Comparison of ENCODE assay signal across 13 cellular contexts in the genomic region with DNA sequence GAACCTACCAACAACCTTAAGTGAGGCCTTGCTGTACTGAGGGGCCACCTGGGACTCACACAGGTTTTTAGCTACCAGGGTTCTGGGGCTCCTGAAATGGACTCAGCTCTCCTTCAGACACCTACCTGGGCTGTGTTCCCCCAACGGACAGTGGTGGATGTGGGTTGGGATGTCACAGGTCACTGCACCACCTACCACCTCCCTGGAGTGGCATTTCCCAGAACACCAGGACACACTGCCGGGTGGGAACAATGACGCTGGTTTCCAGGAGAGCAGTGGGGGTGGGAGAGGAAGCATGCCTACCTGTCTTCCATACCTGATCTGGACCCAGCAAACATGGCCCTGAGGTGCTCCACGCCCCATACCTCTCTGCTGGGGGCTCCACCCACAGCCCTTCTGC. TPM values are rescaled to one million over a fixed set of nuclear protein-coding genes. Genes with fewer than 3 reads are reported as not detected.
DNase-seq lines count a peak whose midpoint lies in the region; ATAC-seq and TF ChIP-seq lines count a peak whose summit lies in the region.
"Had no signal": no experiment of that assay in that cellular context is flagged by ENCODE, and none has a peak within 500 bp of the region (broad histone marks: within the 10 kb centered on the region; RNA-seq: fewer than 3 reads in every experiment).

No MANE protein-coding gene starts in this region.

- no peak for DNase-seq in heart left ventricle
- no peak for DNase-seq in left ventricle myocardium superior
- DNase-seq in epithelial cell of prostate (ENCODE audit: low read depth, low spot score) = no peak
- no peak for DNase-seq in neuronal stem cell (ENCODE audit: low spot score)
- peak in 1 of 2 donors; percentile 15 for DNase-seq in uterus
- DNase-seq in retina = no peak
- no peak for DNase-seq in Calu3
- DNase-seq: NCI-H187 treated with DMSO at 0.1 percent for 48 hours; OCI-M1; stimulated activated CD4-positive, alpha-beta T cell treated with anti-CD3 and anti-CD28 coated beads, Interleukin-15, amount 100 ng/mL, for 24 hours had no signal

- H3K9me3 ChIP-seq in heart left ventricle (no peaks in the 10 kb centered on the region), neuronal stem cell (replicated peaks in 1 of 2; ENCODE audit: control insufficient read depth in 2 of 2, insufficient read depth in 1 of 2, low read depth in 1 of 2, low read length in 2 of 2) (no peaks in the 10 kb centered on the region), uterus (no peaks in the 10 kb centered on the region)

- no peak overlapping the region for H3K4me2 ChIP-seq in neuronal stem cell (ENCODE audit: insufficient read depth, low read length, poor library complexity, severe bottlenecking)

- no peak overlapping the region for H2BK12ac ChIP-seq in neuronal stem cell (ENCODE audit: low read length)

- peaks cover 11% of the 10 kb centered on the region for H3K79me1 ChIP-seq in neuronal stem cell (ENCODE audit: low read depth, low read length)

- H3K4me1 ChIP-seq in heart left ventricle = peaks cover 16 to 79% (median 58%) of the 10 kb centered on the region in 12 donors
- peaks cover 3 to 9% of the 10 kb centered on the region in 2 donors for H3K4me1 ChIP-seq in neuronal stem cell (ENCODE audit: control insufficient read depth in 2 of 2, insufficient read depth in 1 of 2, low read depth in 1 of 2, low read length in 2 of 2)
- H3K4me1 ChIP-seq in uterus = peaks cover 33 to 34% of the 10 kb centered on the region in 2 donors

- H3K36me3 ChIP-seq in heart left ventricle = peaks cover 0 to 7% (median 0%) of the 10 kb centered on the region in 9 donors
- peaks cover 2 to 20% of the 10 kb centered on the region in 2 donors for H3K36me3 ChIP-seq in neuronal stem cell (replicated peaks in 1 of 2; ENCODE audit: control insufficient read depth in 2 of 2, insufficient read depth in 2 of 2, low read length in 2 of 2)
- no peaks in the 10 kb centered on the region for H3K36me3 ChIP-seq in uterus

- intact Hi-C loops in heart left ventricle (cut with DNase I) (loop anchor here in 1 of 10 donors (5.0 kb wide), 1 partner anchor 47 kb away; no protein-coding TSS in a partner anchor), left ventricle myocardium superior (cut with micrococcal nuclease) (no loop called here), uterus (cut with DNase I; ENCODE audit: low total_unique reads) (no loop called here), Calu3 (cut with micrococcal nuclease; ENCODE audit: unreplicated experiment) (no loop called here)

- H2AFZ ChIP-seq in neuronal stem cell (ENCODE audit: low read length) = no peak overlapping the region

- no peaks in the 10 kb centered on the region for H3K9me3 Mint-ChIP-seq in Calu3 (ENCODE audit: low read depth, unreplicated experiment)
- H3K9me3 Mint-ChIP-seq: activated naive CD4-positive, alpha-beta T cell treated with anti-CD3 and anti-CD28 coated beads, Interleukin-2, amount 50 U/mL, for 72 hours; WTC11 had no signal

- H3K27me3 Mint-ChIP-seq in Calu3 (ENCODE audit: unreplicated experiment) = no peaks in the 10 kb centered on the region

- no peak overlapping the region for H3K4ac ChIP-seq in neuronal stem cell (ENCODE audit: low read length)

- no TSS peak for BruUV-seq in Calu3 (replicated peaks; lab: Mats Ljungman, UMichigan)

- H3K14ac ChIP-seq in neuronal stem cell (ENCODE audit: low read length) = no peak overlapping the region

- H3K18ac ChIP-seq in neuronal stem cell (ENCODE audit: low read length) = no peak overlapping the region

- no peak overlapping the region for H2BK120ac ChIP-seq in neuronal stem cell (ENCODE audit: low read depth, low read length)

- peak overlapping the region; percentile 21 to 97 (median 76) for H3K27ac ChIP-seq in heart left ventricle
- H3K27ac ChIP-seq in epithelial cell of prostate = peak overlapping the region; percentile 77
- H3K27ac ChIP-seq in neuronal stem cell (replicated peaks; ENCODE audit: low read length) = no peak overlapping the region
- peak overlapping the region; percentile 86 to 93 for H3K27ac ChIP-seq in uterus

- ATAC-seq in heart left ventricle = no peak
- ATAC-seq in left ventricle myocardium superior = no peak
- no peak for ATAC-seq in GM21423 (IDR thresholded peaks at IDR 0.05; ENCODE audit: unreplicated experiment)
- ATAC-seq: activated naive CD4-positive, alpha-beta T cell treated with anti-CD3 and anti-CD28 coated beads, Interleukin-2, amount 50 U/mL, for 72 hours; WTC11 had no signal

- no peak overlapping the region for H3K23ac ChIP-seq in neuronal stem cell (ENCODE audit: low read depth, low read length, poor library complexity)

- H3K4me3 ChIP-seq in heart left ventricle = no peak overlapping the region
- no peak overlapping the region for H3K4me3 ChIP-seq in neuronal stem cell (ENCODE audit: low read length in 2 of 2)
- no peak overlapping the region for H3K4me3 ChIP-seq in uterus

- peaks cover 17% of the 10 kb centered on the region for H3K36me3 Mint-ChIP-seq in Calu3 (ENCODE audit: insufficient read depth, unreplicated experiment)
- H3K36me3 Mint-ChIP-seq: activated naive CD4-positive, alpha-beta T cell treated with anti-CD3 and anti-CD28 coated beads, Interleukin-2, amount 50 U/mL, for 72 hours; WTC11 had no signal

- 81 to 90% (median 89%) methylated on average over 4 of the region's 4 CpGs; no CpG with 5 or more reads in 1 of the 4 donors for WGBS in heart left ventricle, 4 donors
- no CpG with 5 or more reads among the region's 4 CpGs for WGBS in neuronal stem cell (ENCODE audit: extremely low coverage in 2 of 2, insufficient read length in 2 of 2, insufficient replicate concordance in 1 of 2), 2 donors

- no peak overlapping the region for H2BK15ac ChIP-seq in neuronal stem cell (ENCODE audit: low read length)

- TF ChIP-seq CTCF in heart left ventricle (IDR thresholded peaks at IDR 0.05) (no peak), uterus (IDR thresholded peaks at IDR 0.05) (no peak), Calu3 (IDR thresholded peaks at IDR 0.05; ENCODE audit: unreplicated experiment) (no peak)

- TF ChIP-seq POLR2A in heart left ventricle (IDR thresholded peaks at IDR 0.05) (no peak), uterus (IDR thresholded peaks at IDR 0.05) (no peak)

- no peak overlapping the region for H4K8ac ChIP-seq in neuronal stem cell (ENCODE audit: low read depth, low read length)

- H3K4me1 Mint-ChIP-seq in Calu3 (ENCODE audit: low read depth, unreplicated experiment) = peaks cover 51% of the 10 kb centered on the region

- no peak overlapping the region for H2BK5ac ChIP-seq in neuronal stem cell (ENCODE audit: low read length)

- H2AK5ac ChIP-seq in neuronal stem cell (ENCODE audit: low read depth, low read length) = peak overlapping the region; percentile 27

- CTCF ChIA-PET in Calu3 (lab: Charles Lee) = no interaction called here

- H3K4me3 Mint-ChIP-seq in Calu3 (ENCODE audit: low read depth, unreplicated experiment) = no peak overlapping the region
- H3K4me3 Mint-ChIP-seq: WTC11 had no signal

- H3K9ac ChIP-seq in neuronal stem cell (ENCODE audit: low read depth, low read length, poor library complexity) = peak overlapping the region; percentile 31

- no peaks in the 10 kb centered on the region for H3K27me3 ChIP-seq in heart left ventricle
- no peaks in the 10 kb centered on the region for H3K27me3 ChIP-seq in neuronal stem cell (ENCODE audit: control insufficient read depth in 3 of 3, insufficient read depth in 3 of 3, low read depth in 1 of 3, low read length in 3 of 3)
- no peaks in the 10 kb centered on the region for H3K27me3 ChIP-seq in uterus

- H4K91ac ChIP-seq in neuronal stem cell (ENCODE audit: low read depth, low read length, poor library complexity) = no peak overlapping the region

- H3K27ac Mint-ChIP-seq in Calu3 (ENCODE audit: unreplicated experiment) = no peak overlapping the region

RNA-seq across cellular contexts. Expression of gene ERGIC1, which starts 20.9 kb away (rescaled TPM):
- 100 to 1,000 TPM in 1 of 9 donors, 10 to 100 TPM in 8; 67.0 to 109 (median 84.9) TPM for total RNA-seq in heart left ventricle
- polyA plus RNA-seq in heart left ventricle = 100 to 1,000 TPM in 1 of 2 donors, 10 to 100 TPM in 1; 66.6 to 115 TPM
- total RNA-seq in left ventricle myocardium superior = 81.4 TPM
- polyA plus RNA-seq in neuronal stem cell (2013, experiment 1 of 2) = 73.5 TPM
- 73.3 TPM for polyA plus RNA-seq in neuronal stem cell (2013, experiment 2 of 2)
- total RNA-seq in uterus = 100 to 1,000 TPM in 1 of 4 donors, 10 to 100 TPM in 3; 34.8 to 130 (median 67.7) TPM
- 231 and 235 TPM in 2 replicates for total RNA-seq in Calu3 (2022)
